ENCODE assay signal across 26 cellular contexts in genomic region chr22:30568137-30568805, GRCh38. TPM values are rescaled to one million over a fixed set of nuclear protein-coding genes. Genes with fewer than 3 reads are reported as not detected.
"Had no signal": no experiment of that assay in that cellular context is flagged by ENCODE, and none has a peak within 500 bp of the region (broad histone marks: within the 10 kb centered on the region; RNA-seq: fewer than 3 reads in every experiment).

No MANE protein-coding gene starts in this region.

- H3K36me3 Mint-ChIP-seq: activated naive CD8-positive, alpha-beta T cell had no signal

- H3K4me1 ChIP-seq: breast epithelium, lower lobe of right lung had no signal

- H3K27ac Mint-ChIP-seq: activated B cell treated with CpG ODN at 0.5 μM for 24 hours; activated CD4-positive, alpha-beta T cell treated with anti-CD3 and anti-CD28 coated beads for 36 hours; activated naive CD8-positive, alpha-beta T cell; activated T-cell treated with anti-CD3 and anti-CD28 coated beads, Interleukin-2, amount 50 U/mL, for 24 hours; activated T-helper 17 cell treated with anti-CD3 and anti-CD28 coated beads, Interleukin-2, amount 50 U/mL, for 72 hours; naive thymus-derived CD4-positive, alpha-beta T cell had no signal

- H3K36me3 ChIP-seq: breast epithelium, lower lobe of right lung, tibial artery had no signal

- H3K27me3 ChIP-seq: breast epithelium, tibial artery had no signal

- ATAC-seq: activated CD4-positive, alpha-beta T cell treated with anti-CD3 and anti-CD28 coated beads for 36 hours; activated T-helper 17 cell treated with anti-CD3 and anti-CD28 coated beads, Interleukin-2, amount 50 U/mL, for 72 hours; esophagus mucosa; left lobe of liver; lower lobe of right lung; naive thymus-derived CD4-positive, alpha-beta T cell had no signal

- H3K9me3 ChIP-seq: breast epithelium, lower lobe of right lung, tibial artery had no signal

- H3K4me1 Mint-ChIP-seq: activated B cell treated with CpG ODN at 0.5 μM for 24 hours; activated CD4-positive, alpha-beta T cell treated with anti-CD3 and anti-CD28 coated beads for 36 hours; activated T-helper 17 cell treated with anti-CD3 and anti-CD28 coated beads, Interleukin-2, amount 50 U/mL, for 72 hours; central memory CD8-positive, alpha-beta T cell; naive thymus-derived CD4-positive, alpha-beta T cell had no signal

- H3K4me3 Mint-ChIP-seq: activated B cell treated with CpG ODN at 0.5 μM for 24 hours; activated CD4-positive, alpha-beta T cell treated with anti-CD3 and anti-CD28 coated beads for 36 hours; activated naive CD8-positive, alpha-beta T cell; activated T-cell treated with anti-CD3 and anti-CD28 coated beads, Interleukin-2, amount 50 U/mL, for 24 hours; activated T-helper 17 cell treated with anti-CD3 and anti-CD28 coated beads, Interleukin-2, amount 50 U/mL, for 72 hours; central memory CD8-positive, alpha-beta T cell; naive thymus-derived CD4-positive, alpha-beta T cell had no signal

- H3K27ac ChIP-seq: breast epithelium, lower lobe of right lung, tibial artery had no signal

- DNase-seq: activated B cell treated with CpG ODN at 0.5 μM for 24 hours; activated CD4-positive, alpha-beta T cell treated with anti-CD3 and anti-CD28 coated beads for 36 hours; activated CD4-positive, alpha-beta T cell treated with anti-CD3 and anti-CD28 coated beads, Interleukin-2, amount 50 U/mL, for 4 hours; activated CD8-positive, alpha-beta memory T cell treated with anti-CD3 and anti-CD28 coated beads for 24 hours; activated CD8-positive, alpha-beta memory T cell treated with anti-CD3 and anti-CD28 coated beads, Interleukin-2, amount 50 U/mL, for 4 hours; activated T-cell treated with anti-CD3 and anti-CD28 coated beads, Interleukin-2, amount 50 U/mL, for 24 hours; amniotic stem cell; effector memory CD4-positive, alpha-beta T cell; glutamatergic neuron; hippocampal formation; islet precursor cell; lower lobe of right lung; naive thymus-derived CD4-positive, alpha-beta T cell; retina; stimulated activated CD4-positive, alpha-beta T cell treated with anti-CD3 and anti-CD28 coated beads, Interleukin-4, amount 100 ng/mL, for 24 hours; stimulated activated naive CD4-positive, alpha-beta T cell treated with Interleukin-2 at 50 U/mL for 16 hours; tibial artery had no signal

- H3K27me3 Mint-ChIP-seq: activated CD4-positive, alpha-beta T cell treated with anti-CD3 and anti-CD28 coated beads for 36 hours; activated naive CD8-positive, alpha-beta T cell; activated T-helper 17 cell treated with anti-CD3 and anti-CD28 coated beads, Interleukin-2, amount 50 U/mL, for 72 hours; central memory CD8-positive, alpha-beta T cell had no signal

- H3K4me3 ChIP-seq: breast epithelium, lower lobe of right lung, tibial artery had no signal

- H3K9me3 Mint-ChIP-seq: activated B cell treated with CpG ODN at 0.5 μM for 24 hours; activated T-cell treated with anti-CD3 and anti-CD28 coated beads, Interleukin-2, amount 50 U/mL, for 24 hours; activated T-helper 17 cell treated with anti-CD3 and anti-CD28 coated beads, Interleukin-2, amount 50 U/mL, for 72 hours; central memory CD8-positive, alpha-beta T cell; naive thymus-derived CD4-positive, alpha-beta T cell; neural crest cell had no signal

RNA-seq across cellular contexts. Expression of gene GAL3ST1, which starts 6.2 kb away (rescaled TPM):
- total RNA-seq: activated B cell treated with CpG ODN at 0.5 μM for 24 hours; activated CD4-positive, alpha-beta T cell treated with anti-CD3 and anti-CD28 coated beads for 36 hours; dermis microvascular lymphatic vessel endothelial cell; endothelial cell of umbilical vein; esophagus mucosa had no signal
- polyA plus RNA-seq: endothelial cell of umbilical vein had no signal

RNA-seq across cellular contexts. Expression of gene SEC14L6, which starts 21.7 kb away (rescaled TPM):
- total RNA-seq: activated B cell treated with CpG ODN at 0.5 μM for 24 hours; activated CD4-positive, alpha-beta T cell treated with anti-CD3 and anti-CD28 coated beads for 36 hours; activated T-helper 17 cell treated with anti-CD3 and anti-CD28 coated beads, Interleukin-2, amount 50 U/mL, for 72 hours; esophagus mucosa; naive thymus-derived CD4-positive, alpha-beta T cell had no signal
- polyA plus RNA-seq: naive thymus-derived CD4-positive, alpha-beta T cell had no signal

RNA-seq across cellular contexts. Expression of gene TCN2, which starts 38.7 kb away (rescaled TPM):
- total RNA-seq: activated B cell treated with CpG ODN at 0.5 μM for 24 hours had no signal
